ENCODE assay signal across 8 cellular contexts in the genomic region with DNA sequence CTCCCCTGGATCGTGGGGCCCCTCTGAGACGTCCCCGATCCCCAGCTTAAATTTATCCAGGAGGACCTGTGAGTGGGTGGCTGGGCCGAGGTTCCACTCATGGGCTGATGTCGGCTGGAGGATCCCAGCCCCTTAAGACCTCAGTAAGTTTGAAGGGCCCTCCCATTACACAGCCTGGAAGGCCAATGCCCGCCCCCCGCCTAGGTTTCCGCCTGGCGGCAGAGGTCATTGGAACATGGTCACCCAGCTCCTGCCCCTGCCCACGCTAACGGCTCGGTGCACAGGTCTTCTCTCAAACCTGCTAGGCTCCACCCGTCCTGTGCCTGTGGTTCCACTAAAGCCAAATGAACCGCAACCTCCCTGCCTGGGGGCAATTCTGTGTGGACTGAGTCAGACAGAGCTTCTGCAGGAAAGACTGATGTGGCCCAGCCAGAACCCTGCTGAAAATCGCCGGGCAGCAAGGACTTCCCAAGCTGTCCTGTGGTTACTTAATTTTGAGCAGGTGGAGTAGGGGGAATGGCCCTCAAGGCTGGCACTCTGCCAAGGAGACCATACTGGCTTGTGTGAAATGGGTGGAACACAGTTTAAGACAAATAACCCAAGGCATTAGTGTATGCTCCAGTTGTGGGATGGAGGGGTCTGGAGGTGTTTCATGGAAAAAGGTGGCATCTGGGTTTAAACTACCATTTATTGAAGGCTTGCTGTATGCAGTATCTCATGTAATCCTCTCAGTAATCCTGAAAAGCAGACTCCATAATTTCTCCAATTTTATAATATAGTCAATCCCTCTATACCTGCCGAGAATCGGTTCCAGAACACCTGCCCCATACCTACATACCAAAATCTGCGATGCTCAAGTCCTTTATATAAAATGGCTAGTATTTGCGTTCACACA. TPM values are rescaled to one million over a fixed set of nuclear protein-coding genes. Genes with fewer than 3 reads are reported as not detected.
DNase-seq lines count a peak whose midpoint lies in the region; ATAC-seq and TF ChIP-seq lines count a peak whose summit lies in the region.

No MANE protein-coding gene starts in this region.

- H3K79me2 ChIP-seq in fibroblast of lung (ENCODE audit: control insufficient read depth, insufficient read depth, low read length), result peaks cover 25% of the 10 kb centered on the region
- no peaks in the 10 kb centered on the region for H3K79me2 ChIP-seq in neural cell (replicated peaks; ENCODE audit: insufficient read depth, low read length)

- peak overlapping the region; percentile 51 for H2AFZ ChIP-seq in fibroblast of lung (ENCODE audit: low read length)
- H2AFZ ChIP-seq in neural cell (ENCODE audit: low read depth, low read length), result peak overlapping the region; percentile 69

- H3K4me1 ChIP-seq in fibroblast of lung (ENCODE audit: control insufficient read depth, extremely low read depth, insufficient read depth, low read length), result peaks cover 3% of the 10 kb centered on the region
- H3K4me1 ChIP-seq in upper lobe of right lung, result peaks cover 18% of the 10 kb centered on the region

- TF ChIP-seq RAD21 in neural cell (conservative IDR thresholded peaks at IDR 0.05), result no peak

- H3K4me3 ChIP-seq in fibroblast of lung (replicated peaks in 1 of 4; ENCODE audit: control extremely low read depth in 1 of 4, insufficient read depth in 1 of 4, low read depth in 3 of 4, low read length in 4 of 4), result peak overlapping the region; percentile 41 to 70 (median 54)
- peak overlapping the region; percentile 85 for H3K4me3 ChIP-seq in neural cell (ENCODE audit: low read length)
- peak overlapping the region; percentile 82 for H3K4me3 ChIP-seq in upper lobe of right lung

- peak; percentile 42 for DNase-seq in NOMO-1 treated with dmso at 0.1 percent for 144 hours (lab: John Stamatoyannopoulos, UW; ENCODE audit: unreplicated experiment)
- DNase-seq in activated T-cell treated with anti-CD3 and anti-CD28 coated beads for 48 hours (ENCODE audit: low read depth), result peak; percentile 28
- DNase-seq in fibroblast of lung (ENCODE audit: low read depth in 2 of 2), result peak; percentile 46 to 92
- DNase-seq in upper lobe of right lung, result peak; percentile 76

- H3K27ac ChIP-seq in fibroblast of lung (ENCODE audit: insufficient read depth, low read length) (no peak overlapping the region), neural cell (ENCODE audit: low read length) (no peak overlapping the region), upper lobe of right lung (no peak overlapping the region)

- H3K9me2 ChIP-seq in neural cell (ENCODE audit: insufficient read depth, low read length), result no peaks in the 10 kb centered on the region

- no peaks in the 10 kb centered on the region for H3F3A ChIP-seq in neural cell (ENCODE audit: insufficient read depth, low read length, poor library complexity, severe bottlenecking)

- H3K27me3 ChIP-seq in fibroblast of lung (ENCODE audit: control insufficient read depth, insufficient read depth, low read length) (no peaks in the 10 kb centered on the region), neural cell (ENCODE audit: insufficient read depth, low read depth, low read length) (peaks cover 14% of the 10 kb centered on the region), upper lobe of right lung (no peaks in the 10 kb centered on the region)

- H3K9ac ChIP-seq in fibroblast of lung (ENCODE audit: insufficient read depth, low read length), result no peak overlapping the region
- peak overlapping the region; percentile 58 for H3K9ac ChIP-seq in neural cell (ENCODE audit: low read length)

- H3K36me3 ChIP-seq in fibroblast of lung (ENCODE audit: control insufficient read depth, insufficient read depth, low read length), result no peaks in the 10 kb centered on the region
- no peaks in the 10 kb centered on the region for H3K36me3 ChIP-seq in neural cell (ENCODE audit: insufficient read depth, low read length)
- H3K36me3 ChIP-seq in upper lobe of right lung, result no peaks in the 10 kb centered on the region

- H4K20me1 ChIP-seq in fibroblast of lung (ENCODE audit: control insufficient read depth, extremely low read depth, insufficient read depth, low read length) (no peaks in the 10 kb centered on the region), neural cell (ENCODE audit: insufficient read depth) (no peaks in the 10 kb centered on the region)

- TF ChIP-seq EP300 in neural cell (conservative IDR thresholded peaks at IDR 0.05; ENCODE audit: poor library complexity, severe bottlenecking), result no peak

- H3K9me3 ChIP-seq in fibroblast of lung (ENCODE audit: control insufficient read depth, insufficient read depth, low read depth, low read length), result no peaks in the 10 kb centered on the region
- H3K9me3 ChIP-seq in neural cell (ENCODE audit: low read length), result no peaks in the 10 kb centered on the region
- H3K9me3 ChIP-seq in upper lobe of right lung, result no peaks in the 10 kb centered on the region

- peak; percentile 16 for ATAC-seq in GM18502 (IDR thresholded peaks at IDR 0.05; ENCODE audit: poor library complexity, unreplicated experiment)
- peak; percentile 11 for ATAC-seq in HG03066 (IDR thresholded peaks at IDR 0.05; ENCODE audit: low read depth, unreplicated experiment)
- ATAC-seq in upper lobe of right lung, result peak; percentile 31
- ATAC-seq in HG02938 (IDR thresholded peaks at IDR 0.05; ENCODE audit: unreplicated experiment), result no peak

- intact Hi-C loops in upper lobe of right lung (cut with DNase I), result no loop called here

- TF ChIP-seq CTCF in fibroblast of lung (conservative IDR thresholded peaks at IDR 0.05 in 1 of 2, IDR thresholded peaks at IDR 0.05 in 1 of 2; ENCODE audit: low read depth in 1 of 2, low read length in 2 of 2), result no peak
- no peak for TF ChIP-seq CTCF in neural cell (IDR thresholded peaks at IDR 0.05; ENCODE audit: poor library complexity, severe bottlenecking)
- TF ChIP-seq CTCF in upper lobe of right lung (IDR thresholded peaks at IDR 0.05), result no peak

- H3K4me2 ChIP-seq in fibroblast of lung (ENCODE audit: extremely low read depth, insufficient read depth, low read length), result peak overlapping the region; percentile 59
- peak overlapping the region; percentile 44 for H3K4me2 ChIP-seq in neural cell (ENCODE audit: low read length)

TF ChIP-seq in neural cell, 6 proteins besides CTCF, POLR2A, EP300 and RAD21:
- TF ChIP-seq EZH2 (IDR thresholded peaks at IDR 0.05; ENCODE audit: borderline replicate concordance, insufficient read depth, low read length, poor library complexity, severe bottlenecking), result no peak
- no peak for TF ChIP-seq POLR2AphosphoS5 (IDR thresholded peaks at IDR 0.05)
- TF ChIP-seq SMC3 (conservative IDR thresholded peaks at IDR 0.05; ENCODE audit: poor library complexity), result no peak
- no peak for TF ChIP-seq TAF1 (IDR thresholded peaks at IDR 0.05; ENCODE audit: low read depth)
- TF ChIP-seq MXI1 (conservative IDR thresholded peaks at IDR 0.05; ENCODE audit: poor library complexity, severe bottlenecking), result no peak
- TF ChIP-seq, protein P1, sequence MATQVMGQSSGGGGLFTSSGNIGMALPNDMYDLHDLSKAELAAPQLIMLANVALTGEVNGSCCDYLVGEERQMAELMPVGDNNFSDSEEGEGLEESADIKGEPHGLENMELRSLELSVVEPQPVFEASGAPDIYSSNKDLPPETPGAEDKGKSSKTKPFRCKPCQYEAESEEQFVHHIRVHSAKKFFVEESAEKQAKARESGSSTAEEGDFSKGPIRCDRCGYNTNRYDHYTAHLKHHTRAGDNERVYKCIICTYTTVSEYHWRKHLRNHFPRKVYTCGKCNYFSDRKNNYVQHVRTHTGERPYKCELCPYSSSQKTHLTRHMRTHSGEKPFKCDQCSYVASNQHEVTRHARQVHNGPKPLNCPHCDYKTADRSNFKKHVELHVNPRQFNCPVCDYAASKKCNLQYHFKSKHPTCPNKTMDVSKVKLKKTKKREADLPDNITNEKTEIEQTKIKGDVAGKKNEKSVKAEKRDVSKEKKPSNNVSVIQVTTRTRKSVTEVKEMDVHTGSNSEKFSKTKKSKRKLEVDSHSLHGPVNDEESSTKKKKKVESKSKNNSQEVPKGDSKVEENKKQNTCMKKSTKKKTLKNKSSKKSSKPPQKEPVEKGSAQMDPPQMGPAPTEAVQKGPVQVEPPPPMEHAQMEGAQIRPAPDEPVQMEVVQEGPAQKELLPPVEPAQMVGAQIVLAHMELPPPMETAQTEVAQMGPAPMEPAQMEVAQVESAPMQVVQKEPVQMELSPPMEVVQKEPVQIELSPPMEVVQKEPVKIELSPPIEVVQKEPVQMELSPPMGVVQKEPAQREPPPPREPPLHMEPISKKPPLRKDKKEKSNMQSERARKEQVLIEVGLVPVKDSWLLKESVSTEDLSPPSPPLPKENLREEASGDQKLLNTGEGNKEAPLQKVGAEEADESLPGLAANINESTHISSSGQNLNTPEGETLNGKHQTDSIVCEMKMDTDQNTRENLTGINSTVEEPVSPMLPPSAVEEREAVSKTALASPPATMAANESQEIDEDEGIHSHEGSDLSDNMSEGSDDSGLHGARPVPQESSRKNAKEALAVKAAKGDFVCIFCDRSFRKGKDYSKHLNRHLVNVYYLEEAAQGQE (IDR thresholded peaks at IDR 0.05; ENCODE audit: borderline replicate concordance), result no peak

RNA-seq across cellular contexts. Expression of a gene that starts 0.9 kb away (rescaled TPM):
- total RNA-seq in fibroblast of lung (10.0 and 10.4 TPM in 2 replicates), upper lobe of right lung (6.5 TPM)
- polyA plus RNA-seq in fibroblast of lung (4.1 and 4.7 TPM in 2 replicates), neural cell (3.3 and 4.0 TPM in 2 replicates)
- 3.4 and 4.1 TPM in 2 replicates for polyA plus RNA-seq in fibroblast of lung (2012)
- polyA minus RNA-seq in fibroblast of lung (ENCODE audit: low replicate concordance) (8.3 TPM in 2 replicates), neural cell (6.6 and 9.8 TPM in 2 replicates)
